ENCODE assay signal across 8 cellular contexts in genomic region chr5:59040007-59040803, GRCh38.
DNase-seq lines count a peak whose midpoint lies in the region; ATAC-seq and TF ChIP-seq lines count a peak whose summit lies in the region.

No MANE protein-coding gene starts in this region.

- peak overlapping the region; percentile 82 for H3K4me3 ChIP-seq in BLaER1
- H3K4me3 ChIP-seq in NB4 (ENCODE audit: low read depth, low read length) = peak overlapping the region; percentile 90
- peak overlapping the region; percentile 77 for H3K4me3 ChIP-seq in coronary artery
- H3K4me3 ChIP-seq in muscle layer of colon (ENCODE audit: low read depth in 1 of 2, low read length in 2 of 2) = peak overlapping the region; percentile 68 to 85
- no peak overlapping the region for H3K4me3 ChIP-seq in Karpas-422 (ENCODE audit: low read length)

- H3K9me3 ChIP-seq in BLaER1 = no peaks in the 10 kb centered on the region
- no peaks in the 10 kb centered on the region for H3K9me3 ChIP-seq in muscle layer of colon (ENCODE audit: low read length)
- H3K9me3 ChIP-seq in Karpas-422 (ENCODE audit: low read length) = no peaks in the 10 kb centered on the region

- H3K9ac ChIP-seq in BLaER1 (peak overlapping the region; percentile 81; the same call in 1 of the 2 replicates), muscle layer of colon (ENCODE audit: low read length) (no peak overlapping the region), Karpas-422 (ENCODE audit: low read length) (no peak overlapping the region)

- peak overlapping the region; percentile 94 for H3K4me2 ChIP-seq in BLaER1
- H3K4me2 ChIP-seq in Karpas-422 (ENCODE audit: low read depth, low read length, poor library complexity, severe bottlenecking) = no peak overlapping the region

- ATAC-seq in GM21529 (IDR thresholded peaks at IDR 0.05; ENCODE audit: unreplicated experiment) = no peak

- H3K79me2 ChIP-seq in Karpas-422 (ENCODE audit: low read length) = no peaks in the 10 kb centered on the region

- H3K36me3 ChIP-seq in BLaER1 (no peaks in the 10 kb centered on the region), muscle layer of colon (ENCODE audit: insufficient read depth, low read length) (no peaks in the 10 kb centered on the region), Karpas-422 (ENCODE audit: insufficient read depth, low read length) (no peaks in the 10 kb centered on the region)

- H3K9me2 ChIP-seq in Karpas-422 (replicated peaks; ENCODE audit: insufficient read depth, low read length) = no peaks in the 10 kb centered on the region

- TF ChIP-seq POLR2A in NB4 (IDR thresholded peaks at IDR 0.05; ENCODE audit: extremely low read depth, insufficient read length) = peak; percentile 21

- H4K20me1 ChIP-seq in BLaER1 = no peaks in the 10 kb centered on the region
- no peaks in the 10 kb centered on the region for H4K20me1 ChIP-seq in Karpas-422 (ENCODE audit: insufficient read depth, low read depth, low read length)

- no peak for TF ChIP-seq CTCF in NB4 (IDR thresholded peaks at IDR 0.05; ENCODE audit: low read depth, low read length)
- TF ChIP-seq CTCF in coronary artery (IDR thresholded peaks at IDR 0.05) = no peak

- DNase-seq in NB4 (ENCODE audit: low read depth) = peak; percentile 88
- no peak for DNase-seq in coronary artery (ENCODE audit: low spot score)
- no peak for DNase-seq in Karpas-422
- no peak for DNase-seq in D341Med (ENCODE audit: low spot score)
- DNase-seq in stimulated activated naive CD4-positive, alpha-beta T cell treated with Interleukin-2 at 50 U/mL for 16 hours (lab: John Stamatoyannopoulos, UW) = no peak

- H3K27ac ChIP-seq in BLaER1 = no peak overlapping the region
- peak overlapping the region; percentile 44 to 85 for H3K27ac ChIP-seq in coronary artery
- peak overlapping the region; percentile 55 for H3K27ac ChIP-seq in muscle layer of colon (ENCODE audit: low read depth, low read length)
- no peak overlapping the region for H3K27ac ChIP-seq in Karpas-422 (ENCODE audit: low read length)

- H3K27me3 ChIP-seq in BLaER1 = peaks cover 23% of the 10 kb centered on the region
- H3K27me3 ChIP-seq in muscle layer of colon (ENCODE audit: control insufficient read depth in 1 of 2, insufficient read depth in 2 of 2, low read length in 2 of 2) = no peaks in the 10 kb centered on the region
- H3K27me3 ChIP-seq in Karpas-422 (ENCODE audit: low read length) = no peaks in the 10 kb centered on the region

- peaks cover 26% of the 10 kb centered on the region for H3K4me1 ChIP-seq in BLaER1
- peaks cover 60% of the 10 kb centered on the region for H3K4me1 ChIP-seq in muscle layer of colon (ENCODE audit: insufficient read depth, low read length)
- H3K4me1 ChIP-seq in Karpas-422 (ENCODE audit: low read length) = no peaks in the 10 kb centered on the region

- no peak overlapping the region for H2AFZ ChIP-seq in Karpas-422 (ENCODE audit: low read length)

Comparison
In these comparisons a context has a peak if more than half of its experiments do, and no peak if none do; other contexts are left out.
1. H3K27ac ChIP-seq: peak in coronary artery (2 of 2) and muscle layer of colon (single experiment); none in BLaER1 (single experiment) and Karpas-422 (single experiment).